Comparison of ENCODE assay signal across 19 cellular contexts in genomic region chr11:16114978-16115871, GRCh38.
A peak's percentile ranks its signal among the peaks of the same experiment; 100 is the strongest.
DNase-seq lines count a peak whose midpoint lies in the region; ATAC-seq and TF ChIP-seq lines count a peak whose summit lies in the region.
"Had no signal": no experiment of that assay in that cellular context is flagged by ENCODE, and none has a peak within 500 bp of the region (broad histone marks: within the 10 kb centered on the region; RNA-seq: fewer than 3 reads in every experiment).

No MANE protein-coding gene starts in this region.

- no peak overlapping the region for H3K4me3 ChIP-seq in left ventricle myocardium inferior
- H3K4me3 ChIP-seq in right lobe of liver: no peak overlapping the region
- H3K4me3 ChIP-seq in subcutaneous abdominal adipose tissue (ENCODE audit: low read depth in 1 of 5, low read length in 5 of 5): no peak overlapping the region
- H3K4me3 ChIP-seq in sigmoid colon: no peak overlapping the region

- POLR2A ChIA-PET in WTC11 (lab: Charles Lee): no interaction called here

- peaks cover 32% of the 10 kb centered on the region for H3K4me1 Mint-ChIP-seq in WTC11
- H3K4me1 Mint-ChIP-seq: CD14-positive monocyte had no signal

- CTCF ChIA-PET in WTC11 (lab: Charles Lee): no interaction called here

- 31% methylated on average over 1 of the region's 1 CpG for WGBS in right lobe of liver (ENCODE audit: insufficient coverage, low coverage, low lambda C conversion rate, missing lambda C conversion rate)
- 51 to 79% methylated on average over 1 of the region's 1 CpG for WGBS in sigmoid colon, 2 donors

- no peak for TF ChIP-seq EP300 in sigmoid colon (IDR thresholded peaks at IDR 0.05)

- H3K4me1 ChIP-seq in left ventricle myocardium inferior (peaks cover 42% of the 10 kb centered on the region), right lobe of liver (peaks cover 0 to 34% (median 9%) of the 10 kb centered on the region in 4 donors), subcutaneous abdominal adipose tissue (ENCODE audit: control insufficient read depth in 5 of 5, insufficient read depth in 5 of 5, low read length in 5 of 5) (peaks cover 0 to 42% (median 12%) of the 10 kb centered on the region in 5 donors), sigmoid colon (peaks cover 0 to 4% (median 0%) of the 10 kb centered on the region in 4 donors)

- DNase-seq in WTC11 (ENCODE audit: low spot score): no peak
- no peak for DNase-seq in left ventricle myocardium inferior
- peak in 1 of 3 donors; percentile 79 for DNase-seq in right lobe of liver
- DNase-seq in sigmoid colon: no peak
- DNase-seq in NCI-H2081 treated with DMSO at 0.1 percent for 48 hours (lab: John Stamatoyannopoulos, UW): no peak
- no peak for DNase-seq in DMS114 treated with DMSO at 0.1 percent for 48 hours (lab: John Stamatoyannopoulos, UW; ENCODE audit: unreplicated experiment)
- DNase-seq: DMS153, GDM1, H7, IMR-90, NCI-H1417 treated with DMSO at 0.1 percent for 48 hours, NCI-H1930, NCI-H2171, NCI-H748 treated with DMSO at 0.1 percent for 48 hours, OCI-M1, SHP77 treated with DMSO at 0.1 percent for 48 hours had no signal

- H3K9ac ChIP-seq in subcutaneous abdominal adipose tissue (ENCODE audit: low read length in 5 of 5): no peak overlapping the region

- H3K36me3 Mint-ChIP-seq in WTC11: no peaks in the 10 kb centered on the region
- H3K36me3 Mint-ChIP-seq: CD14-positive monocyte had no signal

- peak overlapping the region; percentile 31 for H3K27ac ChIP-seq in left ventricle myocardium inferior (replicated peaks)
- H3K27ac ChIP-seq in right lobe of liver: peak overlapping the region; percentile 81 to 96 (median 93)
- peak overlapping the region; percentile 20 for H3K27ac ChIP-seq in subcutaneous abdominal adipose tissue (ENCODE audit: low read depth, low read length)
- no peak overlapping the region for H3K27ac ChIP-seq in sigmoid colon

- TF ChIP-seq POLR2A in right lobe of liver (IDR thresholded peaks at IDR 0.05): peak; percentile 32
- TF ChIP-seq POLR2A in sigmoid colon (IDR thresholded peaks at IDR 0.05): no peak

- TF ChIP-seq CTCF in WTC11 (IDR thresholded peaks at IDR 0.05) (no peak), left ventricle myocardium inferior (IDR thresholded peaks at IDR 0.05; ENCODE audit: borderline replicate concordance) (no peak), right lobe of liver (IDR thresholded peaks at IDR 0.05) (no peak), sigmoid colon (IDR thresholded peaks at IDR 0.05) (no peak)

- H3K9me3 Mint-ChIP-seq in WTC11: no peaks in the 10 kb centered on the region

- no peaks in the 10 kb centered on the region for H3K9me3 ChIP-seq in left ventricle myocardium inferior (replicated peaks)
- H3K9me3 ChIP-seq in right lobe of liver: no peaks in the 10 kb centered on the region
- no peaks in the 10 kb centered on the region for H3K9me3 ChIP-seq in subcutaneous abdominal adipose tissue (ENCODE audit: control insufficient read depth in 5 of 5, low read length in 5 of 5)
- H3K9me3 ChIP-seq in sigmoid colon: no peaks in the 10 kb centered on the region

- H3K4me3 Mint-ChIP-seq in WTC11: no peak overlapping the region
- H3K4me3 Mint-ChIP-seq: CD14-positive monocyte had no signal

- ATAC-seq in WTC11 (no peak), right lobe of liver (peak; percentile 82 to 87 (median 86))
- ATAC-seq: SK-N-SH treated with all-trans-retinoic acid at 6 μM for 48 hours had no signal

- H3K27me3 Mint-ChIP-seq in WTC11 (ENCODE audit: low read depth): no peaks in the 10 kb centered on the region; the same call in 1 of the 2 replicates

- intact Hi-C loops in left ventricle myocardium inferior (cut with micrococcal nuclease): no loop called here
- intact Hi-C loops in right lobe of liver (cut with DNase I): no loop called here
- intact Hi-C loops in sigmoid colon (cut with DNase I): no loop called here

- H3K36me3 ChIP-seq in left ventricle myocardium inferior: no peaks in the 10 kb centered on the region
- H3K36me3 ChIP-seq in right lobe of liver: no peaks in the 10 kb centered on the region
- H3K36me3 ChIP-seq in subcutaneous abdominal adipose tissue (ENCODE audit: control insufficient read depth in 5 of 5, insufficient read depth in 5 of 5, low read length in 5 of 5): no peaks in the 10 kb centered on the region
- H3K36me3 ChIP-seq in sigmoid colon: no peaks in the 10 kb centered on the region

- H3K27me3 ChIP-seq in left ventricle myocardium inferior (ENCODE audit: low read depth): no peaks in the 10 kb centered on the region
- H3K27me3 ChIP-seq in right lobe of liver: no peaks in the 10 kb centered on the region
- H3K27me3 ChIP-seq in subcutaneous abdominal adipose tissue (ENCODE audit: control insufficient read depth in 5 of 5, insufficient read depth in 4 of 5, low read length in 5 of 5): no peaks in the 10 kb centered on the region
- H3K27me3 ChIP-seq in sigmoid colon: no peaks in the 10 kb centered on the region

- no peak overlapping the region for H3K27ac Mint-ChIP-seq in WTC11
- H3K27ac Mint-ChIP-seq: CD14-positive monocyte had no signal

TF ChIP-seq in WTC11, 78 proteins besides CTCF, POLR2A, EP300 and RAD21:
- TF ChIP-seq GABPB1 (CRISPR knock-in tag; IDR thresholded peaks at IDR 0.05): 0 out of 2 replicates have a peak, but pooled peaks have one; percentile 24
- no peak for TF ChIP-seq FOXK1 (CRISPR knock-in tag; IDR thresholded peaks at IDR 0.05)
- no peak for TF ChIP-seq FOXP1 (CRISPR knock-in tag; IDR thresholded peaks at IDR 0.05; ENCODE audit: borderline replicate concordance)
- TF ChIP-seq SMAD4 (CRISPR knock-in tag; IDR thresholded peaks at IDR 0.05): no peak
- no peak for TF ChIP-seq ETV6 (CRISPR knock-in tag; IDR thresholded peaks at IDR 0.05)
- no peak for TF ChIP-seq ZNF423 (CRISPR knock-in tag; IDR thresholded peaks at IDR 0.05)

Comparison
In these comparisons a context has a peak if more than half of its experiments do, and no peak if none do; other contexts are left out.
1. H3K27ac ChIP-seq: peak in left ventricle myocardium inferior (single experiment), right lobe of liver (3 of 3) and subcutaneous abdominal adipose tissue (single experiment); none in sigmoid colon (0 of 4).